Comparison of ENCODE assay signal across 34 cellular contexts in genomic region chr12:44462729-44463128, GRCh38.
"Had no signal": no experiment of that assay in that cellular context is flagged by ENCODE, and none has a peak within 500 bp of the region (broad histone marks: within the 10 kb centered on the region; RNA-seq: fewer than 3 reads in every experiment).

No MANE protein-coding gene starts in this region.

- H3K27me3 ChIP-seq: MG63 had no signal

- H3K36me3 ChIP-seq: MG63 had no signal

- DNase-seq: Karpas-422, Kasumi-1, MG63, MM.1S, MV-4-11, NCI-H1048, NCI-H1092, NCI-H1092 treated with DMSO at 0.1 percent for 48 hours, NCI-H1105, NCI-H1105 treated with DMSO at 0.1 percent for 48 hours, NCI-H1417, NCI-H1417 treated with DMSO at 0.1 percent for 48 hours, NCI-H1436, NCI-H1436 treated with DMSO at 0.1 percent for 48 hours, NCI-H146, NCI-H1694, NCI-H1694 treated with DMSO at 0.1 percent for 48 hours, NCI-H187, NCI-H187 treated with DMSO at 0.1 percent for 48 hours, NCI-H1930, NCI-H2029, NCI-H2029 treated with DMSO at 0.1 percent for 48 hours, NCI-H2081, NCI-H2081 treated with DMSO at 0.1 percent for 48 hours, NCI-H2107, NCI-H2171, NCI-H2171 treated with DMSO at 0.1 percent for 48 hours, NCI-H2227 treated with DMSO at 0.1 percent for 48 hours, NCI-H226, NCI-H345, NCI-H446, NCI-H446 treated with DMSO at 0.1 percent for 48 hours, NCI-H510A had no signal

- H3K9me3 ChIP-seq: MG63 had no signal

- H3K27ac ChIP-seq: KMS-11 had no signal

- H3K4me3 ChIP-seq: MG63 had no signal

- H3K4me2 ChIP-seq: KMS-11 had no signal

- H3K9ac ChIP-seq: KMS-11 had no signal
